In genomic region chr3:11055496-11055895, GRCh38 we compare ENCODE assay signal across 35 cellular contexts.
"Had no signal": no experiment of that assay in that cellular context is flagged by ENCODE, and none has a peak within 500 bp of the region (broad histone marks: within the 10 kb centered on the region; RNA-seq: fewer than 3 reads in every experiment).

No MANE protein-coding gene starts in this region.

- H3K4me3 ChIP-seq: MG63 had no signal

- H3K36me3 ChIP-seq: MG63 had no signal

- H3K27me3 ChIP-seq: MG63 had no signal

- DNase-seq: Karpas-422, Kasumi-1, MG63, MM.1S, MV-4-11, NCI-H1048, NCI-H1092, NCI-H1092 treated with DMSO at 0.1 percent for 48 hours, NCI-H1105, NCI-H1105 treated with DMSO at 0.1 percent for 48 hours, NCI-H1417, NCI-H1417 treated with DMSO at 0.1 percent for 48 hours, NCI-H1436, NCI-H1436 treated with DMSO at 0.1 percent for 48 hours, NCI-H146, NCI-H1694, NCI-H1694 treated with DMSO at 0.1 percent for 48 hours, NCI-H187, NCI-H187 treated with DMSO at 0.1 percent for 48 hours, NCI-H1930, NCI-H2029, NCI-H2029 treated with DMSO at 0.1 percent for 48 hours, NCI-H2081, NCI-H2081 treated with DMSO at 0.1 percent for 48 hours, NCI-H2107, NCI-H2171, NCI-H2171 treated with DMSO at 0.1 percent for 48 hours, NCI-H2227 treated with DMSO at 0.1 percent for 48 hours, NCI-H226, NCI-H345, NCI-H446, NCI-H446 treated with DMSO at 0.1 percent for 48 hours, NCI-H510A, NCI-H510A treated with DMSO at 0.1 percent for 48 hours, NCI-H524 had no signal

- H3K9me3 ChIP-seq: MG63 had no signal
